21 cellular contexts compared by ENCODE assay signal in the genomic region with DNA sequence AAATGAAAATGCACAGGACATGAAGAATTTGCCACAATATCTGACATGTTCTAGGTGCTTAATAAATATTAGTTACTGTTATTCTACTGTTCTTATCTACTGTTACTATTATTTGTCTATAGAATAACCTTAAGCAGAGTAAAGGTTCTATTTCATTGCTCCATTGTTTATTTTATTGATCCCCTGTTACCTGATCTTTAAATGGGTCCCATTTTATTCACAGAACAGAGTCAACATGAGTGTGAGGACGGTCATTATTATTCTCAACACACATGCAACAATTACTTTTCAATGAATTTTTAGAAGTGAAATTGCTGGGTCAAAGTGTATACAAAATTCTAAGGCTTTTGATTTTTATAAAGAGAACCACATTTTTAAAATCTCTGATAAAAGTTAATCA.
"Had no signal": no experiment of that assay in that cellular context is flagged by ENCODE, and none has a peak within 500 bp of the region (broad histone marks: within the 10 kb centered on the region; RNA-seq: fewer than 3 reads in every experiment).

No MANE protein-coding gene starts in this region.

- DNase-seq: dermis blood vessel endothelial cell; dorsolateral prefrontal cortex; effector CD8-positive, alpha-beta T cell; effector memory CD8-positive, alpha-beta T cell; endodermal cell; erythroblast; esophagus squamous epithelium; foreskin fibroblast; foreskin melanocyte; gastrocnemius medialis; glutamatergic neuron; head of caudate nucleus; heart right ventricle; hippocampal formation; left cardiac atrium; left lung; left ventricle myocardium superior; lower lobe of right lung; mesenchymal stem cell; mucosa of descending colon; naive B cell had no signal
